In the genomic region with DNA sequence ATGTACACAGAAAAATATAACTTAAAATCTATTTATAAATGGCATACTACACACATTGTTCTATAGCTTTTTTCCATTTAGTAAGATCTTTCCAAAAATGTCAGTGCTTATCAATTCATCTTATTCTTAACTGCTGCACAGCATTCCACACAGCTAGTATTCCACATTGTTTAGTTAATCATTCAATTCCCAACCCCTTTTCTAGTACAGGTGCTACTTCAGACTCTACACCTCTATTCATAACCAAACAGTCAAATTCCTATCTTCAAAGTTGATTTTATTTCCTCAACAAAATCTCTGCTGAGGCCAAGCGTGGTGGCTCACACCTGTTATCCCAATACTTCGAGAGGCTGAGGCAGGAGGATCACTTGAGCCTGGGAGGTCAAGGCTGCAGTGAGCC, we compare ENCODE assay signal across 13 cellular contexts. TPM values are rescaled to one million over a fixed set of nuclear protein-coding genes. Genes with fewer than 3 reads are reported as not detected.
DNase-seq lines count a peak whose midpoint lies in the region; ATAC-seq and TF ChIP-seq lines count a peak whose summit lies in the region.
"Had no signal": no experiment of that assay in that cellular context is flagged by ENCODE, and none has a peak within 500 bp of the region (broad histone marks: within the 10 kb centered on the region; RNA-seq: fewer than 3 reads in every experiment).

No MANE protein-coding gene starts in this region.

- TF ChIP-seq CTCF in SU-DHL-6 (IDR thresholded peaks at IDR 0.05; ENCODE audit: insufficient read depth, low read length, poor library complexity, severe bottlenecking): no peak
- TF ChIP-seq CTCF in left lung (IDR thresholded peaks at IDR 0.05): no peak
- no peak for TF ChIP-seq CTCF in tibial nerve (IDR thresholded peaks at IDR 0.05)

- H3K36me3 ChIP-seq in SU-DHL-6 (ENCODE audit: low read length) (0 out of 2 replicates have a peak, but pooled peaks cover 7% of the 10 kb centered on the region), left lung (peaks cover 0 to 15% of the 10 kb centered on the region in 2 donors), tibial nerve (peaks cover 0 to 16% (median 2%) of the 10 kb centered on the region in 3 donors)

- H3K79me2 ChIP-seq in SU-DHL-6 (ENCODE audit: insufficient read depth, low read length): peaks cover 11% of the 10 kb centered on the region; the same call in 1 of the 2 replicates

- peak overlapping the region in 1 of 2 donors; percentile 7 for H3K4me3 Mint-ChIP-seq in activated T-cell treated with anti-CD3 and anti-CD28 coated beads, Interleukin-2, amount 50 U/mL, for 72 hours

- intact Hi-C loops in left lung (cut with DNase I): loop anchor here in 1 of 2 donors (10.0 kb wide), 1 partner anchor 356 kb away; no protein-coding TSS in a partner anchor

- H3K27me3 Mint-ChIP-seq in activated T-cell treated with anti-CD3 and anti-CD28 coated beads, Interleukin-2, amount 50 U/mL, for 72 hours (ENCODE audit: low read depth): no peaks in the 10 kb centered on the region

- H3K4me1 Mint-ChIP-seq in activated T-cell treated with anti-CD3 and anti-CD28 coated beads, Interleukin-2, amount 50 U/mL, for 72 hours (ENCODE audit: low read depth): peaks cover 37% of the 10 kb centered on the region

- no peak overlapping the region for H2AFZ ChIP-seq in SU-DHL-6 (ENCODE audit: low read depth, low read length, severe bottlenecking)

- H3K9me3 Mint-ChIP-seq in activated T-cell treated with anti-CD3 and anti-CD28 coated beads, Interleukin-2, amount 50 U/mL, for 72 hours: no peaks in the 10 kb centered on the region

- 90 to 100% methylated on average over 2 of the region's 2 CpGs for WGBS in tibial nerve, 2 donors

- no peaks in the 10 kb centered on the region for H3K9me3 ChIP-seq in SU-DHL-6 (ENCODE audit: insufficient read depth, low read length)
- H3K9me3 ChIP-seq in left lung: no peaks in the 10 kb centered on the region
- H3K9me3 ChIP-seq in tibial nerve: no peaks in the 10 kb centered on the region
- H3K9me3 ChIP-seq: testis had no signal

- H3K4me3 ChIP-seq in SU-DHL-6 (ENCODE audit: insufficient read depth, low read length, poor library complexity, severe bottlenecking) (no peak overlapping the region), left lung (no peak overlapping the region), tibial nerve (no peak overlapping the region)
- H3K4me3 ChIP-seq: testis had no signal

- H3K4me1 ChIP-seq in left lung (peaks cover 21 to 60% of the 10 kb centered on the region in 2 donors), tibial nerve (peaks cover 0 to 70% (median 46%) of the 10 kb centered on the region in 4 donors)

- peak overlapping the region; percentile 48 for H3K4me2 ChIP-seq in SU-DHL-6 (ENCODE audit: low read depth, low read length, poor library complexity, severe bottlenecking)

- no peaks in the 10 kb centered on the region for H3K27me3 ChIP-seq in SU-DHL-6 (ENCODE audit: low read length)
- no peaks in the 10 kb centered on the region for H3K27me3 ChIP-seq in left lung
- H3K27me3 ChIP-seq in tibial nerve: no peaks in the 10 kb centered on the region
- H3K27me3 ChIP-seq: testis had no signal

- H4K20me1 ChIP-seq in SU-DHL-6 (ENCODE audit: low read depth, low read length): peaks cover 3% of the 10 kb centered on the region; the same call in 1 of the 2 replicates

- DNase-seq in activated T-cell treated with anti-CD3 and anti-CD28 coated beads, Interleukin-2, amount 50 U/mL, for 72 hours: no peak
- DNase-seq in activated T-cell treated with anti-CD3 and anti-CD28 coated beads for 4 hours (no peak), left lung (no peak), tibial nerve (ENCODE audit: low spot score in 2 of 2) (no peak), NCI-H2081 (lab: John Stamatoyannopoulos, UW) (no peak), NOMO-1 treated with DMSO at 0.1 percent for 48 hours (lab: John Stamatoyannopoulos, UW; ENCODE audit: unreplicated experiment) (no peak)
- DNase-seq: activated CD4-positive, alpha-beta T cell treated with anti-CD3 and anti-CD28 coated beads, Interleukin-2, amount 50 U/mL, for 4 hours; activated gamma-delta T cell treated with Interleukin-2 at 50 U/mL for 16 hours; NCI-H774; retina; testis had no signal

- H3K27ac Mint-ChIP-seq in activated T-cell treated with anti-CD3 and anti-CD28 coated beads, Interleukin-2, amount 50 U/mL, for 72 hours: peak overlapping the region; percentile 7

- no peak for TF ChIP-seq EP300 in tibial nerve (IDR thresholded peaks at IDR 0.05)

- H3K27ac ChIP-seq in SU-DHL-6 (ENCODE audit: low read depth, low read length) (peak overlapping the region; percentile 28; the same call in 1 of the 2 replicates), left lung (peak overlapping the region; percentile 45 to 62), tibial nerve (peak overlapping the region; percentile 19 to 97 (median 78))

- ATAC-seq in activated T-cell treated with anti-CD3 and anti-CD28 coated beads, Interleukin-2, amount 50 U/mL, for 72 hours (replicated peaks in 1 of 2): no peak
- peak; percentile 44 for ATAC-seq in left lung
- ATAC-seq in GM19324 (IDR thresholded peaks at IDR 0.05; ENCODE audit: low FRiP score, unreplicated experiment): no peak

- H3K36me3 Mint-ChIP-seq in activated T-cell treated with anti-CD3 and anti-CD28 coated beads, Interleukin-2, amount 50 U/mL, for 72 hours (ENCODE audit: insufficient read depth in 2 of 2): peaks cover 5 to 16% of the 10 kb centered on the region in 2 donors

- TF ChIP-seq POLR2A in tibial nerve (IDR thresholded peaks at IDR 0.05): no peak

- no peaks in the 10 kb centered on the region for H3K9me2 ChIP-seq in SU-DHL-6 (replicated peaks; ENCODE audit: insufficient read depth, low read length)

- peaks cover 6% of the 10 kb centered on the region for H3F3A ChIP-seq in SU-DHL-6 (ENCODE audit: insufficient read depth)

- no peak overlapping the region for H3K9ac ChIP-seq in SU-DHL-6 (ENCODE audit: low read length)

RNA-seq across cellular contexts. Expression of a gene that starts 12.3 kb away (rescaled TPM):
- total RNA-seq in activated T-cell treated with anti-CD3 and anti-CD28 coated beads, Interleukin-2, amount 50 U/mL, for 72 hours: 10 to 100 TPM; 64.1 to 77.5 TPM
- total RNA-seq in left lung (10 to 100 TPM; 75.8 to 77.7 TPM), tibial nerve (100 to 1,000 TPM in 2 of 4 donors, 10 to 100 TPM in 2; 76.1 to 109 (median 94.4) TPM)

RNA-seq across cellular contexts. Expression of a gene that starts 37.2 kb away (rescaled TPM):
- total RNA-seq in activated T-cell treated with anti-CD3 and anti-CD28 coated beads, Interleukin-2, amount 50 U/mL, for 72 hours: 100 to 1,000 TPM; 187 to 235 TPM
- 100 to 1,000 TPM; 338 to 391 TPM for total RNA-seq in left lung
- total RNA-seq in tibial nerve: 100 to 1,000 TPM; 262 to 296 (median 280) TPM
